ENCODE assay signal across 20 cellular contexts in genomic region chr1:235995511-235995910, GRCh38.
DNase-seq lines count a peak whose midpoint lies in the region; ATAC-seq and TF ChIP-seq lines count a peak whose summit lies in the region.
"Had no signal": no experiment of that assay in that cellular context is flagged by ENCODE, and none has a peak within 500 bp of the region (broad histone marks: within the 10 kb centered on the region; RNA-seq: fewer than 3 reads in every experiment).

No MANE protein-coding gene starts in this region.

- H3K4me3 Mint-ChIP-seq in activated CD4-positive, alpha-beta T cell treated with anti-CD3 and anti-CD28 coated beads, Interleukin-2, amount 10 ng/mL, durations not matched to agents 7 days and 5 days = no peak overlapping the region
- H3K4me3 Mint-ChIP-seq in HFFc6 = no peak overlapping the region
- H3K4me3 Mint-ChIP-seq in nephron progenitor cell = no peak overlapping the region
- H3K4me3 Mint-ChIP-seq: B cell; CD8-positive, alpha-beta T cell had no signal

- no peaks in the 10 kb centered on the region for H3K9me3 ChIP-seq in GM23248 (ENCODE audit: low read depth)
- no peaks in the 10 kb centered on the region for H3K9me3 ChIP-seq in right atrium auricular region
- H3K9me3 ChIP-seq: Caco-2, HAP-1, SJCRH30 had no signal

- H3K27ac Mint-ChIP-seq in activated CD4-positive, alpha-beta T cell treated with anti-CD3 and anti-CD28 coated beads, Interleukin-2, amount 10 ng/mL, durations not matched to agents 7 days and 5 days = peak overlapping the region; percentile 34
- H3K27ac Mint-ChIP-seq in HFFc6 = peak overlapping the region; percentile 55
- peak overlapping the region; percentile 60 for H3K27ac Mint-ChIP-seq in nephron progenitor cell
- H3K27ac Mint-ChIP-seq: B cell; CD8-positive, alpha-beta T cell had no signal

- H2AFZ ChIP-seq in GM23248 = no peak overlapping the region
- H2AFZ ChIP-seq: PC-9 had no signal

- H3K4me1 ChIP-seq in GM23248 (ENCODE audit: insufficient read depth) (peaks cover 18% of the 10 kb centered on the region), right atrium auricular region (peaks cover 0 to 10% of the 10 kb centered on the region in 2 donors)
- H3K4me1 ChIP-seq: HAP-1, SJCRH30 had no signal

- 84 to 92% methylated on average over 3 of the region's 3 CpGs for WGBS in GM23248 (ENCODE audit: low coverage in 1 of 2, low lambda C conversion rate in 2 of 2, missing lambda C conversion rate in 2 of 2), 2 experiments

- H3K27ac ChIP-seq in GM23248 (no peak overlapping the region), right atrium auricular region (no peak overlapping the region)
- H3K27ac ChIP-seq: 22Rv1, C4-2B, PC-9, SJCRH30 had no signal

- TF ChIP-seq CTCF in HFFc6 (IDR thresholded peaks at IDR 0.05) (no peak), nephron progenitor cell (IDR thresholded peaks at IDR 0.05) (no peak), right atrium auricular region (IDR thresholded peaks at IDR 0.05) (no peak)

- CTCF ChIA-PET in activated CD4-positive, alpha-beta T cell treated with anti-CD3 and anti-CD28 coated beads, Interleukin-2, amount 10 ng/mL, durations not matched to agents 7 days and 5 days (lab: Charles Lee) = interaction anchor here (1.4 to 2.3 kb wide), 4 partner anchors 12 to 491 kb away, joined by 4 to 11 read pairs (median 6); partner anchors contain the start of gene B3GALNT2

- no peak overlapping the region for H3K9ac ChIP-seq in GM23248

- POLR2A ChIA-PET in activated CD4-positive, alpha-beta T cell treated with anti-CD3 and anti-CD28 coated beads, Interleukin-2, amount 10 ng/mL, durations not matched to agents 7 days and 5 days (lab: Charles Lee) = no interaction called here

- peaks cover 4% of the 10 kb centered on the region for H3K9me3 Mint-ChIP-seq in activated CD4-positive, alpha-beta T cell treated with anti-CD3 and anti-CD28 coated beads, Interleukin-2, amount 10 ng/mL, durations not matched to agents 7 days and 5 days
- 0 out of 2 replicates have a peak, but pooled peaks cover 4% of the 10 kb centered on the region for H3K9me3 Mint-ChIP-seq in HFFc6
- H3K9me3 Mint-ChIP-seq in nephron progenitor cell = peaks cover 8% of the 10 kb centered on the region
- H3K9me3 Mint-ChIP-seq: CD8-positive, alpha-beta T cell had no signal

- H3K36me3 ChIP-seq in GM23248 (ENCODE audit: low read depth) (no peaks in the 10 kb centered on the region), right atrium auricular region (peaks cover 94% of the 10 kb centered on the region)
- H3K36me3 ChIP-seq: SJCRH30 had no signal

- no peaks in the 10 kb centered on the region for H3K9me2 ChIP-seq in GM23248 (ENCODE audit: insufficient read depth)

- peaks cover 47% of the 10 kb centered on the region for H3K4me1 Mint-ChIP-seq in activated CD4-positive, alpha-beta T cell treated with anti-CD3 and anti-CD28 coated beads, Interleukin-2, amount 10 ng/mL, durations not matched to agents 7 days and 5 days
- H3K4me1 Mint-ChIP-seq in HFFc6 (ENCODE audit: low read depth) (peaks cover 36% of the 10 kb centered on the region), nephron progenitor cell (no peaks in the 10 kb centered on the region)

- no peaks in the 10 kb centered on the region for H4K20me1 ChIP-seq in GM23248 (ENCODE audit: insufficient read depth)

- no peaks in the 10 kb centered on the region for H3K27me3 Mint-ChIP-seq in activated CD4-positive, alpha-beta T cell treated with anti-CD3 and anti-CD28 coated beads, Interleukin-2, amount 10 ng/mL, durations not matched to agents 7 days and 5 days
- H3K27me3 Mint-ChIP-seq in HFFc6 (ENCODE audit: insufficient read depth) = peaks cover 2% of the 10 kb centered on the region; the same call in 1 of the 2 replicates
- H3K27me3 Mint-ChIP-seq in nephron progenitor cell (ENCODE audit: low read depth, poor library complexity) = no peaks in the 10 kb centered on the region

- H3K27me3 ChIP-seq in GM23248 (replicated peaks; ENCODE audit: insufficient read depth) (no peaks in the 10 kb centered on the region), right atrium auricular region (no peaks in the 10 kb centered on the region)
- H3K27me3 ChIP-seq: SJCRH30 had no signal

- peaks cover 4% of the 10 kb centered on the region for H3K36me3 Mint-ChIP-seq in activated CD4-positive, alpha-beta T cell treated with anti-CD3 and anti-CD28 coated beads, Interleukin-2, amount 10 ng/mL, durations not matched to agents 7 days and 5 days (ENCODE audit: low read depth)
- H3K36me3 Mint-ChIP-seq in HFFc6 (ENCODE audit: low read depth) (peaks cover 53% of the 10 kb centered on the region), nephron progenitor cell (ENCODE audit: low read depth) (peaks cover 38% of the 10 kb centered on the region)
- H3K36me3 Mint-ChIP-seq: CD8-positive, alpha-beta T cell had no signal

- 0 out of 2 replicates have a peak, but pooled peaks cover 8% of the 10 kb centered on the region for H3F3A ChIP-seq in GM23248 (ENCODE audit: insufficient read depth)

- H3K4me3 ChIP-seq in GM23248 = no peak overlapping the region
- H3K4me3 ChIP-seq in right atrium auricular region = no peak overlapping the region
- H3K4me3 ChIP-seq: HAP-1, PC-9, SJCRH30 had no signal

- in situ Hi-C loops in GM23248 (cut with MboI) = no loop called here

- no peaks in the 10 kb centered on the region for H3K79me2 ChIP-seq in GM23248 (ENCODE audit: insufficient read depth)

- DNase-seq in activated CD4-positive, alpha-beta T cell treated with anti-CD3 and anti-CD28 coated beads, Interleukin-2, amount 10 ng/mL, durations not matched to agents 7 days and 5 days = no peak
- no peak for DNase-seq in activated CD4-positive, alpha-beta T cell treated with anti-CD3 and anti-CD28 coated beads, Interleukin-2, amount 50 U/mL, for 1 hour
- DNase-seq in HFFc6 = no peak
- DNase-seq in NCI-H82 treated with DMSO at 0.1 percent for 48 hours (lab: John Stamatoyannopoulos, UW; ENCODE audit: unreplicated experiment) = peak; percentile 99
- no peak for DNase-seq in nephron progenitor cell
- no peak for DNase-seq in GM23248
- DNase-seq in right atrium auricular region (ENCODE audit: low spot score) = no peak
- DNase-seq: Caco-2; CD8-positive, alpha-beta T cell; GF-D8; NCI-H1436; NCI-H187; PC-9 had no signal

- no peak for ATAC-seq in HG02571 (IDR thresholded peaks at IDR 0.05; ENCODE audit: unreplicated experiment)
- ATAC-seq: CD8-positive, alpha-beta T cell; Right ventricle myocardium inferior had no signal

- no peak overlapping the region for H3K4me2 ChIP-seq in GM23248 (ENCODE audit: unreplicated experiment)
- H3K4me2 ChIP-seq: PC-9 had no signal
